19 cellular contexts compared by ENCODE assay signal in genomic region chr14:97719043-97719442, GRCh38.
DNase-seq lines count a peak whose midpoint lies in the region; ATAC-seq and TF ChIP-seq lines count a peak whose summit lies in the region.
"Had no signal": no experiment of that assay in that cellular context is flagged by ENCODE, and none has a peak within 500 bp of the region (broad histone marks: within the 10 kb centered on the region; RNA-seq: fewer than 3 reads in every experiment).

No MANE protein-coding gene starts in this region.

- H3K4me3 ChIP-seq in DND-41 (ENCODE audit: low read depth in 1 of 2, low read length in 2 of 2): peak overlapping the region in 1 of 2 experiments; percentile 35; a peak in 2 of 4 replicates
- no peak overlapping the region for H3K4me3 ChIP-seq in effector memory CD4-positive, alpha-beta T cell (ENCODE audit: insufficient read depth, low read depth, low read length, poor library complexity, severe bottlenecking)
- H3K4me3 ChIP-seq in mammary epithelial cell (replicated peaks in 1 of 3; ENCODE audit: insufficient read depth in 1 of 3, low read depth in 2 of 3, low read length in 3 of 3): no peak overlapping the region
- H3K4me3 ChIP-seq: BLaER1 had no signal

- H3K27me3 Mint-ChIP-seq in activated CD8-positive, alpha-beta T cell treated with anti-CD3 and anti-CD28 coated beads for 36 hours: no peaks in the 10 kb centered on the region
- H3K27me3 Mint-ChIP-seq in activated CD8-positive, alpha-beta T cell treated with anti-CD3 and anti-CD28 coated beads, Interleukin-2, amount 10 ng/mL, durations not matched to agents 7 days and 5 days (ENCODE audit: low read depth): no peaks in the 10 kb centered on the region
- no peaks in the 10 kb centered on the region for H3K27me3 Mint-ChIP-seq in CD4-positive, alpha-beta T cell

- H2AFZ ChIP-seq in DND-41 (ENCODE audit: low read depth, low read length) (peak overlapping the region; percentile 35; the same call in 1 of the 2 replicates), mammary epithelial cell (ENCODE audit: low read depth, low read length) (no peak overlapping the region)

- CTCF ChIA-PET in activated CD8-positive, alpha-beta T cell treated with anti-CD3 and anti-CD28 coated beads for 36 hours (lab: Charles Lee): interaction anchor here (1.0 kb wide), 1 partner anchor 10 kb away, joined by 3 read pairs; no protein-coding TSS in a partner anchor
- CTCF ChIA-PET in activated CD8-positive, alpha-beta T cell treated with anti-CD3 and anti-CD28 coated beads, Interleukin-2, amount 10 ng/mL, durations not matched to agents 7 days and 5 days (lab: Charles Lee): interaction anchor here (1.0 kb wide), 1 partner anchor 10 kb away, joined by 3 read pairs; no protein-coding TSS in a partner anchor
- CTCF ChIA-PET in CD4-positive, alpha-beta T cell (lab: Charles Lee): no interaction called here
- CTCF ChIA-PET in mammary epithelial cell (lab: Charles Lee; ENCODE audit: low non-redundant PET): no interaction called here

- in situ Hi-C loops in mammary epithelial cell (cut with MboI; ENCODE audit: low sequenced_read_pairs in 2 of 2): no loop called here

- TF ChIP-seq CTCF in activated CD8-positive, alpha-beta T cell treated with anti-CD3 and anti-CD28 coated beads for 36 hours (IDR thresholded peaks at IDR 0.05): no peak
- no peak for TF ChIP-seq CTCF in CD4-positive, alpha-beta T cell (IDR thresholded peaks at IDR 0.05)
- TF ChIP-seq CTCF in DND-41 (IDR thresholded peaks at IDR 0.05; ENCODE audit: borderline replicate concordance, extremely low read depth, low read length, poor library complexity, severe bottlenecking) (no peak), mammary epithelial cell (conservative IDR thresholded peaks at IDR 0.05 in 1 of 2, IDR thresholded peaks at IDR 0.05 in 1 of 2; ENCODE audit: extremely low read depth in 1 of 2, insufficient read depth in 1 of 2, low read depth in 1 of 2, low read length in 2 of 2) (no peak)

- WGBS in mammary epithelial cell (ENCODE audit: low coverage, missing lambda C conversion rate): 64% methylated on average over 1 of the region's 1 CpG

- peak overlapping the region; percentile 23 for H3K27ac ChIP-seq in CD4-positive, alpha-beta T cell (ENCODE audit: low read depth, low read length)
- H3K27ac ChIP-seq in DND-41 (ENCODE audit: low read length) (peak overlapping the region; percentile 90), mammary epithelial cell (ENCODE audit: insufficient read depth, low read depth, low read length) (no peak overlapping the region)
- H3K27ac ChIP-seq in effector memory CD4-positive, alpha-beta T cell (ENCODE audit: insufficient read depth, low read length, poor library complexity, severe bottlenecking): peak overlapping the region; percentile 16
- H3K27ac ChIP-seq: BLaER1, HL-60, KMS-11 had no signal

- H3K4me2 ChIP-seq in DND-41 (ENCODE audit: insufficient read depth, low read length) (peak overlapping the region; percentile 56), mammary epithelial cell (ENCODE audit: insufficient read depth, low read depth, low read length) (no peak overlapping the region)
- H3K4me2 ChIP-seq: BLaER1, KMS-11 had no signal

- peaks cover 5% of the 10 kb centered on the region for H3K9me3 Mint-ChIP-seq in activated CD8-positive, alpha-beta T cell treated with anti-CD3 and anti-CD28 coated beads for 36 hours
- H3K9me3 Mint-ChIP-seq in activated CD8-positive, alpha-beta T cell treated with anti-CD3 and anti-CD28 coated beads, Interleukin-2, amount 10 ng/mL, durations not matched to agents 7 days and 5 days (ENCODE audit: insufficient read depth): peaks cover 5% of the 10 kb centered on the region
- H3K9me3 Mint-ChIP-seq in CD4-positive, alpha-beta T cell: no peaks in the 10 kb centered on the region

- H4K20me1 ChIP-seq in DND-41 (ENCODE audit: insufficient read depth, low read length) (no peaks in the 10 kb centered on the region), mammary epithelial cell (ENCODE audit: insufficient read depth, low read length) (no peaks in the 10 kb centered on the region)
- H4K20me1 ChIP-seq: BLaER1 had no signal

- BruUV-seq in mammary epithelial cell (replicated peaks; lab: Mats Ljungman, UMichigan): no TSS peak

- no peak overlapping the region for H3K4me3 Mint-ChIP-seq in activated CD8-positive, alpha-beta T cell treated with anti-CD3 and anti-CD28 coated beads for 36 hours
- no peak overlapping the region for H3K4me3 Mint-ChIP-seq in activated CD8-positive, alpha-beta T cell treated with anti-CD3 and anti-CD28 coated beads, Interleukin-2, amount 10 ng/mL, durations not matched to agents 7 days and 5 days
- H3K4me3 Mint-ChIP-seq in CD4-positive, alpha-beta T cell: peak overlapping the region; percentile 4
- H3K4me3 Mint-ChIP-seq: H9 had no signal

- no peaks in the 10 kb centered on the region for H3K27me3 ChIP-seq in CD4-positive, alpha-beta T cell (ENCODE audit: control insufficient read depth, insufficient read depth, low read length)
- no peaks in the 10 kb centered on the region for H3K27me3 ChIP-seq in DND-41 (ENCODE audit: insufficient read depth, low read length, poor library complexity)
- H3K27me3 ChIP-seq in effector memory CD4-positive, alpha-beta T cell (replicated peaks; ENCODE audit: control insufficient read depth, insufficient read depth, low read length, poor library complexity, severe bottlenecking): no peaks in the 10 kb centered on the region
- H3K27me3 ChIP-seq in mammary epithelial cell (ENCODE audit: insufficient read depth, low read length): no peaks in the 10 kb centered on the region
- H3K27me3 ChIP-seq: BLaER1 had no signal

- H3K27ac Mint-ChIP-seq in activated CD8-positive, alpha-beta T cell treated with anti-CD3 and anti-CD28 coated beads for 36 hours: peak overlapping the region; percentile 48
- H3K27ac Mint-ChIP-seq in activated CD8-positive, alpha-beta T cell treated with anti-CD3 and anti-CD28 coated beads, Interleukin-2, amount 10 ng/mL, durations not matched to agents 7 days and 5 days: no peak overlapping the region
- H3K27ac Mint-ChIP-seq in CD4-positive, alpha-beta T cell: peak overlapping the region; percentile 94
- H3K27ac Mint-ChIP-seq: H9 had no signal

- dilution Hi-C loops in mammary epithelial cell (cut with HindIII; ENCODE audit: low sequenced_read_pairs): no loop called here

- peaks cover 38% of the 10 kb centered on the region for H3K4me1 Mint-ChIP-seq in activated CD8-positive, alpha-beta T cell treated with anti-CD3 and anti-CD28 coated beads for 36 hours (ENCODE audit: low read depth)
- H3K4me1 Mint-ChIP-seq in activated CD8-positive, alpha-beta T cell treated with anti-CD3 and anti-CD28 coated beads, Interleukin-2, amount 10 ng/mL, durations not matched to agents 7 days and 5 days (ENCODE audit: low read depth): peaks cover 46% of the 10 kb centered on the region
- H3K4me1 Mint-ChIP-seq in CD4-positive, alpha-beta T cell (ENCODE audit: low read depth): peaks cover 58% of the 10 kb centered on the region

- H3K79me2 ChIP-seq in DND-41 (ENCODE audit: insufficient read depth, low read length) (peaks cover 13% of the 10 kb centered on the region), mammary epithelial cell (ENCODE audit: insufficient read depth, low read length) (no peaks in the 10 kb centered on the region)

- intact Hi-C loops in activated CD8-positive, alpha-beta T cell treated with anti-CD3 and anti-CD28 coated beads for 36 hours (cut with micrococcal nuclease): no loop called here
- intact Hi-C loops in CD4-positive, alpha-beta T cell (cut with DNase I, micrococcal nuclease): loop anchor here in 1 of 2 experiments (10.0 kb wide), 1 partner anchor 256 kb away; no protein-coding TSS in a partner anchor
- intact Hi-C loops in mammary epithelial cell (cut with micrococcal nuclease): no loop called here

- H3K36me3 ChIP-seq in DND-41 (ENCODE audit: insufficient read depth, low read length): no peaks in the 10 kb centered on the region
- no peaks in the 10 kb centered on the region for H3K36me3 ChIP-seq in effector memory CD4-positive, alpha-beta T cell (ENCODE audit: control insufficient read depth, insufficient read depth, low read length)
- no peaks in the 10 kb centered on the region for H3K36me3 ChIP-seq in mammary epithelial cell (ENCODE audit: insufficient read depth, low read length)
- H3K36me3 ChIP-seq: BLaER1 had no signal

- H3K36me3 Mint-ChIP-seq in activated CD8-positive, alpha-beta T cell treated with anti-CD3 and anti-CD28 coated beads for 36 hours (ENCODE audit: low read depth): no peaks in the 10 kb centered on the region
- H3K36me3 Mint-ChIP-seq in activated CD8-positive, alpha-beta T cell treated with anti-CD3 and anti-CD28 coated beads, Interleukin-2, amount 10 ng/mL, durations not matched to agents 7 days and 5 days (ENCODE audit: low read depth): peaks cover 6% of the 10 kb centered on the region
- H3K36me3 Mint-ChIP-seq in CD4-positive, alpha-beta T cell (ENCODE audit: low read depth): no peaks in the 10 kb centered on the region

- ATAC-seq in activated CD8-positive, alpha-beta T cell treated with anti-CD3 and anti-CD28 coated beads for 36 hours: no peak
- ATAC-seq in activated CD8-positive, alpha-beta T cell treated with anti-CD3 and anti-CD28 coated beads, Interleukin-2, amount 10 ng/mL, durations not matched to agents 7 days and 5 days: no peak
- ATAC-seq in CD4-positive, alpha-beta T cell (ENCODE audit: poor library complexity): no peak
- peak; percentile 10; the same call in 2 of the 3 replicates for ATAC-seq in DND-41 (ENCODE audit: insufficient read depth, low read depth)
- ATAC-seq: PC-3 had no signal

- no peak for DNase-seq in activated CD8-positive, alpha-beta T cell treated with anti-CD3 and anti-CD28 coated beads for 36 hours
- no peak for DNase-seq in activated CD8-positive, alpha-beta T cell treated with anti-CD3 and anti-CD28 coated beads, Interleukin-2, amount 10 ng/mL, durations not matched to agents 7 days and 5 days
- no peak for DNase-seq in CD4-positive, alpha-beta T cell
- peak; percentile 50 for DNase-seq in DND-41
- DNase-seq in effector memory CD4-positive, alpha-beta T cell: no peak
- DNase-seq in NCI-H1417 treated with DMSO at 0.1 percent for 48 hours (lab: John Stamatoyannopoulos, UW): no peak
- no peak for DNase-seq in DMS79 treated with DMSO at 0.1 percent for 48 hours (lab: John Stamatoyannopoulos, UW)
- DNase-seq in mammary epithelial cell: no peak
- DNase-seq: H9, NCI-H1436, NCI-H1930, NCI-H345, NCI-H524 treated with DMSO at 0.1 percent for 48 hours, PC-3, RPMI8226, SIG-M5 had no signal

- H3K9me3 ChIP-seq in CD4-positive, alpha-beta T cell (ENCODE audit: control insufficient read depth, low read length): no peaks in the 10 kb centered on the region
- H3K9me3 ChIP-seq in DND-41 (ENCODE audit: insufficient read depth, low read length, severe bottlenecking) (peaks cover 1% of the 10 kb centered on the region), mammary epithelial cell (replicated peaks; ENCODE audit: insufficient read depth, low read length) (no peaks in the 10 kb centered on the region)
- H3K9me3 ChIP-seq in effector memory CD4-positive, alpha-beta T cell (ENCODE audit: control insufficient read depth, low read length): no peaks in the 10 kb centered on the region

- H3K9ac ChIP-seq in DND-41 (ENCODE audit: low read depth, low read length): peak overlapping the region; percentile 53
- H3K9ac ChIP-seq in mammary epithelial cell (ENCODE audit: insufficient read depth, low read length): no peak overlapping the region
- H3K9ac ChIP-seq: BLaER1, KMS-11 had no signal

- H3K4me1 ChIP-seq in DND-41 (ENCODE audit: insufficient read depth, low read length): peaks cover 83% of the 10 kb centered on the region
- H3K4me1 ChIP-seq in effector memory CD4-positive, alpha-beta T cell (ENCODE audit: control insufficient read depth, insufficient read depth, low read length, poor library complexity, severe bottlenecking): peaks cover 22% of the 10 kb centered on the region
- H3K4me1 ChIP-seq in mammary epithelial cell (ENCODE audit: insufficient read depth, low read length): no peaks in the 10 kb centered on the region

- POLR2A ChIA-PET in activated CD8-positive, alpha-beta T cell treated with anti-CD3 and anti-CD28 coated beads for 36 hours (lab: Charles Lee): interaction anchor here (1.0 kb wide), 1 partner anchor 12 kb away, joined by 3 read pairs; no protein-coding TSS in a partner anchor
- POLR2A ChIA-PET in activated CD8-positive, alpha-beta T cell treated with anti-CD3 and anti-CD28 coated beads, Interleukin-2, amount 10 ng/mL, durations not matched to agents 7 days and 5 days (lab: Charles Lee): interaction anchor here (1.2 kb wide), 1 partner anchor 14 kb away, joined by 3 read pairs; no protein-coding TSS in a partner anchor
- POLR2A ChIA-PET in CD4-positive, alpha-beta T cell (lab: Charles Lee): interaction anchor here (0.6 to 1.0 kb wide), 4 partner anchors 85 to 503 kb away, joined by 3 to 4 read pairs (median 3); no protein-coding TSS in a partner anchor

Comparison
In these comparisons a context has a peak if more than half of its experiments do, and no peak if none do; other contexts are left out.
1. CTCF ChIA-PET loops: an anchor here in activated CD8-positive, alpha-beta T cell treated with anti-CD3 and anti-CD28 coated beads for 36 hours (1.0 kb wide) and activated CD8-positive, alpha-beta T cell treated with anti-CD3 and anti-CD28 coated beads, Interleukin-2, amount 10 ng/mL, durations not matched to agents 7 days and 5 days (1.0 kb wide); none called in CD4-positive, alpha-beta T cell and mammary epithelial cell.